In genomic region chr4:57501715-57502114, GRCh38 we compare ENCODE assay signal across 12 cellular contexts.
A peak's percentile ranks its signal among the peaks of the same experiment; 100 is the strongest.
DNase-seq lines count a peak whose midpoint lies in the region; FAIRE-seq and TF ChIP-seq lines count a peak whose summit lies in the region.
"Had no signal": no experiment of that assay in that cellular context is flagged by ENCODE, and none has a peak within 500 bp of the region (broad histone marks: within the 10 kb centered on the region; RNA-seq: fewer than 3 reads in every experiment).

No MANE protein-coding gene starts in this region.

- BruUV-seq in MCF 10A (replicated peaks; lab: Mats Ljungman, UMichigan) (no TSS peak), mammary epithelial cell (replicated peaks; lab: Mats Ljungman, UMichigan) (no TSS peak)

- H3K4me1 Mint-ChIP-seq in MCF 10A (ENCODE audit: insufficient read depth, unreplicated experiment): peaks cover 11% of the 10 kb centered on the region
- H3K4me1 Mint-ChIP-seq: activated T-helper 17 cell treated with anti-CD3 and anti-CD28 coated beads, Interleukin-2, amount 50 U/mL, for 72 hours had no signal

- H3K9me3 ChIP-seq in breast epithelium (no peaks in the 10 kb centered on the region), mammary epithelial cell (replicated peaks; ENCODE audit: insufficient read depth, low read length) (no peaks in the 10 kb centered on the region)
- H3K9me3 ChIP-seq: SJCRH30 had no signal

- CTCF ChIA-PET in MCF 10A (lab: Yijun Ruan, JAX): interaction anchor here (2.0 kb wide), 1 partner anchor 338 kb away, joined by 9 read pairs; no protein-coding TSS in a partner anchor
- CTCF ChIA-PET in mammary epithelial cell (lab: Charles Lee; ENCODE audit: low non-redundant PET): no interaction called here

- H3K9me3 Mint-ChIP-seq in MCF 10A (ENCODE audit: unreplicated experiment): no peaks in the 10 kb centered on the region
- H3K9me3 Mint-ChIP-seq: dendritic cell treated with granulocyte-macrophage colony-stimulating factor and Interleukin-4, amounts not matched to agents 40 ng/mL and 50 ng/mL, for 4 days had no signal

- 5% methylated on average over 2 of the region's 4 CpGs for WGBS in mammary epithelial cell (ENCODE audit: low coverage, missing lambda C conversion rate)

- no peaks in the 10 kb centered on the region for H3K36me3 Mint-ChIP-seq in MCF 10A (ENCODE audit: insufficient read depth, unreplicated experiment)

- POLR2A ChIA-PET in MCF 10A (lab: Yijun Ruan, JAX): interaction anchor here (0.6 to 1.6 kb wide), 3 partner anchors 9 to 389 kb away, joined by 3 to 8 read pairs (median 3); no protein-coding TSS in a partner anchor

- DNase-seq in MCF 10A (ENCODE audit: unreplicated experiment): peak; percentile 98
- DNase-seq in breast epithelium (ENCODE audit: low spot score in 2 of 2): no peak
- DNase-seq in mammary epithelial cell: peak; percentile 47
- DNase-seq in islet precursor cell: peak; percentile 95
- peak; percentile 88 for DNase-seq in urothelium cell line (ENCODE audit: low spot score)
- no peak for DNase-seq in amygdala (lab: John Stamatoyannopoulos, UW)
- no peak for DNase-seq in NCI-H1694 (lab: John Stamatoyannopoulos, UW)
- DNase-seq in NCI-H2081 treated with DMSO at 0.1 percent for 48 hours (lab: John Stamatoyannopoulos, UW): no peak
- DNase-seq: NCI-H345, SJCRH30 had no signal

- TF ChIP-seq CTCF in MCF 10A (IDR thresholded peaks at IDR 0.05; ENCODE audit: unreplicated experiment) (no peak), breast epithelium (IDR thresholded peaks at IDR 0.05) (no peak), mammary epithelial cell (conservative IDR thresholded peaks at IDR 0.05 in 1 of 2, IDR thresholded peaks at IDR 0.05 in 1 of 2; ENCODE audit: extremely low read depth in 1 of 2, insufficient read depth in 1 of 2, low read depth in 1 of 2, low read length in 2 of 2) (no peak)

- in situ Hi-C loops in mammary epithelial cell (cut with MboI; ENCODE audit: low sequenced_read_pairs in 2 of 2): no loop called here

- TF ChIP-seq POLR2A in breast epithelium (IDR thresholded peaks at IDR 0.05): no peak

- H3K27ac Mint-ChIP-seq in MCF 10A (ENCODE audit: low read depth, unreplicated experiment): peak overlapping the region; percentile 55
- H3K27ac Mint-ChIP-seq: activated T-helper 17 cell treated with anti-CD3 and anti-CD28 coated beads, Interleukin-2, amount 50 U/mL, for 72 hours; dendritic cell treated with granulocyte-macrophage colony-stimulating factor and Interleukin-4, amounts not matched to agents 40 ng/mL and 50 ng/mL, for 4 days had no signal

- no peaks in the 10 kb centered on the region for H3K27me3 ChIP-seq in breast epithelium
- H3K27me3 ChIP-seq in mammary epithelial cell (ENCODE audit: insufficient read depth, low read length): no peaks in the 10 kb centered on the region
- H3K27me3 ChIP-seq: SJCRH30 had no signal

- no peaks in the 10 kb centered on the region for H3K27me3 Mint-ChIP-seq in MCF 10A (ENCODE audit: insufficient read depth, unreplicated experiment)
- H3K27me3 Mint-ChIP-seq: activated T-helper 17 cell treated with anti-CD3 and anti-CD28 coated beads, Interleukin-2, amount 50 U/mL, for 72 hours; dendritic cell treated with granulocyte-macrophage colony-stimulating factor and Interleukin-4, amounts not matched to agents 40 ng/mL and 50 ng/mL, for 4 days had no signal

- H3K4me1 ChIP-seq in breast epithelium (no peaks in the 10 kb centered on the region), mammary epithelial cell (ENCODE audit: insufficient read depth, low read length) (no peaks in the 10 kb centered on the region)
- H3K4me1 ChIP-seq: SJCRH30 had no signal

- FAIRE-seq in urothelium cell line (lab: Jason Lieb, UNC): peak; percentile 85

- H2AFZ ChIP-seq in mammary epithelial cell (ENCODE audit: low read depth, low read length): no peak overlapping the region

- intact Hi-C loops in MCF 10A (cut with micrococcal nuclease): loop anchor here (5.0 kb wide), 1 partner anchor 339 kb away; no protein-coding TSS in a partner anchor
- intact Hi-C loops in breast epithelium (cut with DNase I; ENCODE audit: low total_unique reads): no loop called here
- intact Hi-C loops in mammary epithelial cell (cut with micrococcal nuclease): no loop called here

- dilution Hi-C loops in mammary epithelial cell (cut with HindIII; ENCODE audit: low sequenced_read_pairs): no loop called here

- H3K27ac ChIP-seq in breast epithelium (no peak overlapping the region), mammary epithelial cell (ENCODE audit: insufficient read depth, low read depth, low read length) (no peak overlapping the region)
- H3K27ac ChIP-seq: SJCRH30 had no signal

- no peak overlapping the region for H3K4me2 ChIP-seq in mammary epithelial cell (ENCODE audit: insufficient read depth, low read depth, low read length)

- no peak overlapping the region for H3K4me3 Mint-ChIP-seq in MCF 10A (ENCODE audit: unreplicated experiment)
- H3K4me3 Mint-ChIP-seq: activated T-helper 17 cell treated with anti-CD3 and anti-CD28 coated beads, Interleukin-2, amount 50 U/mL, for 72 hours; dendritic cell treated with granulocyte-macrophage colony-stimulating factor and Interleukin-4, amounts not matched to agents 40 ng/mL and 50 ng/mL, for 4 days had no signal

- no peak overlapping the region for H3K9ac ChIP-seq in mammary epithelial cell (ENCODE audit: insufficient read depth, low read length)

- H3K4me3 ChIP-seq in breast epithelium (no peak overlapping the region), mammary epithelial cell (replicated peaks in 1 of 3; ENCODE audit: insufficient read depth in 1 of 3, low read depth in 2 of 3, low read length in 3 of 3) (no peak overlapping the region)
- H3K4me3 ChIP-seq: SJCRH30 had no signal

- no peaks in the 10 kb centered on the region for H3K36me3 ChIP-seq in breast epithelium
- no peaks in the 10 kb centered on the region for H3K36me3 ChIP-seq in mammary epithelial cell (ENCODE audit: insufficient read depth, low read length)
- H3K36me3 ChIP-seq: SJCRH30 had no signal

- H4K20me1 ChIP-seq in mammary epithelial cell (ENCODE audit: insufficient read depth, low read length): no peaks in the 10 kb centered on the region

- H3K79me2 ChIP-seq in mammary epithelial cell (ENCODE audit: insufficient read depth, low read length): no peaks in the 10 kb centered on the region

Comparison
In these comparisons a context has a peak if more than half of its experiments do, and no peak if none do; other contexts are left out.
1. DNase-seq: peak in MCF 10A (single experiment), mammary epithelial cell (single experiment), islet precursor cell (single experiment) and urothelium cell line (single experiment); none in breast epithelium (0 of 2), amygdala (0 of 56), NCI-H1694 (single experiment) and NCI-H2081 treated with DMSO at 0.1 percent for 48 hours (single experiment).